ENCODE assay signal across 29 cellular contexts in genomic region chr3:112059497-112059896, GRCh38. TPM values are rescaled to one million over a fixed set of nuclear protein-coding genes. Genes with fewer than 3 reads are reported as not detected.
"Had no signal": no experiment of that assay in that cellular context is flagged by ENCODE, and none has a peak within 500 bp of the region (broad histone marks: within the 10 kb centered on the region; RNA-seq: fewer than 3 reads in every experiment).

No MANE protein-coding gene starts in this region.

- DNase-seq: activated CD4-positive, alpha-beta memory T cell treated with anti-CD3 and anti-CD28 coated beads, Interleukin-2, amount 10 ng/mL, durations not matched to agents 7 days and 5 days; activated CD4-positive, alpha-beta T cell treated with anti-CD3 and anti-CD28 coated beads, Interleukin-2, amount 10 ng/mL, durations not matched to agents 24 days and 14 days; activated CD4-positive, CD25-positive, alpha-beta regulatory T cell treated with anti-CD3 and anti-CD28 coated beads, Interleukin-2, amount 50 U/mL, for 72 hours; activated gamma-delta T cell; activated naive CD4-positive, alpha-beta T cell treated with anti-CD3 and anti-CD28 coated beads for 36 hours; activated naive CD8-positive, alpha-beta T cell treated with anti-CD3 and anti-CD28 coated beads for 36 hours; activated T-cell treated with anti-CD3 and anti-CD28 coated beads for 4 hours; activated T-cell treated with anti-CD3 and anti-CD28 coated beads, Interleukin-2, amount 50 U/mL, for 48 hours; cerebellar nuclear complex; NCI-H1105 treated with DMSO at 0.1 percent for 48 hours; NCI-H1436 treated with DMSO at 0.1 percent for 48 hours; NCI-H187; NCI-H2081; NCI-H510A treated with DMSO at 0.1 percent for 48 hours; NCI-H69; NK-92 treated with Interleukin-12 subunit alpha and Interleukin-12 subunit beta, amount 100 ng/mL, for 24 hours; OCI-M1; Peyer's patch; Right ventricle myocardium superior; SJCRH30; SW 1271; T-helper 17 cell; T-helper 9 cell had no signal

- H3K27me3 Mint-ChIP-seq: activated CD4-positive, alpha-beta memory T cell treated with anti-CD3 and anti-CD28 coated beads, Interleukin-2, amount 10 ng/mL, durations not matched to agents 7 days and 5 days; activated CD4-positive, alpha-beta T cell treated with anti-CD3 and anti-CD28 coated beads, Interleukin-2, amount 10 ng/mL, durations not matched to agents 24 days and 14 days; activated naive CD8-positive, alpha-beta T cell treated with anti-CD3 and anti-CD28 coated beads for 36 hours; activated T-helper 17 cell treated with anti-CD3 and anti-CD28 coated beads, Interleukin-2, amount 50 U/mL, for 72 hours had no signal

- H3K27ac ChIP-seq: Peyer's patch, RWPE1, SJCRH30 had no signal

- H3K36me3 Mint-ChIP-seq: activated naive CD8-positive, alpha-beta T cell treated with anti-CD3 and anti-CD28 coated beads for 36 hours had no signal

- H3K4me3 ChIP-seq: Peyer's patch, SJCRH30 had no signal

- H3K27me3 ChIP-seq: Peyer's patch, SJCRH30 had no signal

- H3K9me3 ChIP-seq: Peyer's patch, SJCRH30 had no signal

- H3K9me3 Mint-ChIP-seq: activated T-helper 17 cell treated with anti-CD3 and anti-CD28 coated beads, Interleukin-2, amount 50 U/mL, for 72 hours had no signal

- H3K4me3 Mint-ChIP-seq: activated CD4-positive, alpha-beta memory T cell treated with anti-CD3 and anti-CD28 coated beads, Interleukin-2, amount 10 ng/mL, durations not matched to agents 7 days and 5 days; activated CD4-positive, alpha-beta T cell treated with anti-CD3 and anti-CD28 coated beads, Interleukin-2, amount 10 ng/mL, durations not matched to agents 24 days and 14 days; activated naive CD4-positive, alpha-beta T cell treated with anti-CD3 and anti-CD28 coated beads for 36 hours; activated naive CD8-positive, alpha-beta T cell treated with anti-CD3 and anti-CD28 coated beads for 36 hours; activated T-helper 17 cell treated with anti-CD3 and anti-CD28 coated beads, Interleukin-2, amount 50 U/mL, for 72 hours; T-helper 17 cell; WTC11 had no signal

- ATAC-seq: activated T-helper 17 cell treated with anti-CD3 and anti-CD28 coated beads, Interleukin-2, amount 50 U/mL, for 72 hours; SK-N-SH treated with all-trans-retinoic acid at 6 μM for 48 hours; T-helper 17 cell had no signal

- H3K27ac Mint-ChIP-seq: activated CD4-positive, alpha-beta memory T cell treated with anti-CD3 and anti-CD28 coated beads, Interleukin-2, amount 10 ng/mL, durations not matched to agents 7 days and 5 days; activated CD4-positive, alpha-beta T cell treated with anti-CD3 and anti-CD28 coated beads, Interleukin-2, amount 10 ng/mL, durations not matched to agents 24 days and 14 days; activated naive CD4-positive, alpha-beta T cell treated with anti-CD3 and anti-CD28 coated beads for 36 hours; activated naive CD8-positive, alpha-beta T cell treated with anti-CD3 and anti-CD28 coated beads for 36 hours; activated T-helper 17 cell treated with anti-CD3 and anti-CD28 coated beads, Interleukin-2, amount 50 U/mL, for 72 hours; T-helper 17 cell; WTC11 had no signal

- H3K36me3 ChIP-seq: Peyer's patch, SJCRH30 had no signal

RNA-seq across cellular contexts. Expression of gene TMPRSS7, which starts 25.0 kb away (rescaled TPM):
- total RNA-seq: activated CD4-positive, alpha-beta memory T cell treated with anti-CD3 and anti-CD28 coated beads, Interleukin-2, amount 10 ng/mL, durations not matched to agents 7 days and 5 days; activated CD4-positive, alpha-beta T cell treated with anti-CD3 and anti-CD28 coated beads, Interleukin-2, amount 10 ng/mL, durations not matched to agents 24 days and 14 days; activated CD8-positive, alpha-beta memory T cell treated with anti-CD3 and anti-CD28 coated beads for 36 hours; activated naive CD4-positive, alpha-beta T cell treated with anti-CD3 and anti-CD28 coated beads for 36 hours; activated naive CD8-positive, alpha-beta T cell treated with anti-CD3 and anti-CD28 coated beads for 36 hours; cardiac septum; Peyer's patch; Right ventricle myocardium superior; SJCRH30; WTC11 had no signal
